In the genomic region with DNA sequence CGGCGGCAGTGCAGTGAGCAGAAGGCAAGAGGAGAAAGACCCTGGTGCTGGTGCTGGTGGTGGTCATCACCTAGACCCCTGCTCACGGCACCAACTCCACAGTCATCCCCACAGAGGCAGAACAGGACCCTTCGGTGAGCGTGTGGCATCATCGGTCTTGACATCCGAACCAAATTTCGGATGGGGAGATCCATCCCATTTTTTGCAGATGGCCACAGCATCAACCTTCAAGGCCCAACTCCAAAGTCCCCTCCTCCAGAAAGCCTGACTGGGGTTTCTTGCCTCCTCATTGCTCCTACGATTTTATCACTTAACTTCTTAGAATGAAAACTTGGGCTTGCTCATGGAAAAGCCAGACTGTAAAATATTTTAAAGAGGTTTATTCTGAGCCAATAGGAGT, we compare ENCODE assay signal across 3 cellular contexts.
TF ChIP-seq lines count a peak whose summit lies in the region.

No MANE protein-coding gene starts in this region.

TF ChIP-seq in GM23338, 12 proteins besides CTCF, POLR2A, EP300 and RAD21:
- TF ChIP-seq, protein P1, sequence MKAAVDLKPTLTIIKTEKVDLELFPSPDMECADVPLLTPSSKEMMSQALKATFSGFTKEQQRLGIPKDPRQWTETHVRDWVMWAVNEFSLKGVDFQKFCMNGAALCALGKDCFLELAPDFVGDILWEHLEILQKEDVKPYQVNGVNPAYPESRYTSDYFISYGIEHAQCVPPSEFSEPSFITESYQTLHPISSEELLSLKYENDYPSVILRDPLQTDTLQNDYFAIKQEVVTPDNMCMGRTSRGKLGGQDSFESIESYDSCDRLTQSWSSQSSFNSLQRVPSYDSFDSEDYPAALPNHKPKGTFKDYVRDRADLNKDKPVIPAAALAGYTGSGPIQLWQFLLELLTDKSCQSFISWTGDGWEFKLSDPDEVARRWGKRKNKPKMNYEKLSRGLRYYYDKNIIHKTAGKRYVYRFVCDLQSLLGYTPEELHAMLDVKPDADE (IDR thresholded peaks at IDR 0.05) = no peak
- TF ChIP-seq JUNB (IDR thresholded peaks at IDR 0.05; ENCODE audit: unreplicated experiment) = no peak
- TF ChIP-seq EZH2 (IDR thresholded peaks at IDR 0.05; ENCODE audit: low read depth, unreplicated experiment) = no peak
- TF ChIP-seq CREB1 (CRISPR knock-in tag; IDR thresholded peaks at IDR 0.05; ENCODE audit: low read depth) = no peak
- no peak for TF ChIP-seq STAT1 (IDR thresholded peaks at IDR 0.05; ENCODE audit: unreplicated experiment)
- TF ChIP-seq ZNF331 (CRISPR knock-in tag; IDR thresholded peaks at IDR 0.05; ENCODE audit: low read depth) = no peak
- TF ChIP-seq NANOG (IDR thresholded peaks at IDR 0.05; ENCODE audit: borderline replicate concordance) = no peak
- TF ChIP-seq ZNF114 (CRISPR knock-in tag; IDR thresholded peaks at IDR 0.05) = no peak

TF ChIP-seq in WTC11, 78 proteins besides CTCF, POLR2A, EP300 and RAD21:
- no peak for TF ChIP-seq E2F4 (CRISPR knock-in tag; IDR thresholded peaks at IDR 0.05; ENCODE audit: borderline replicate concordance, low read depth)
- peak; percentile 94 for TF ChIP-seq PRDM15 (CRISPR knock-in tag; IDR thresholded peaks at IDR 0.05)

TF ChIP-seq in HepG2, 621 proteins besides CTCF, POLR2A, EP300 and RAD21:
- no peak for TF ChIP-seq ZBTB8A (CRISPR knock-in tag; IDR thresholded peaks at IDR 0.05; ENCODE audit: borderline replicate concordance, low read depth)
- no peak for TF ChIP-seq NCOA5 (CRISPR knock-in tag; IDR thresholded peaks at IDR 0.05)
- TF ChIP-seq HIVEP1 (CRISPR knock-in tag; IDR thresholded peaks at IDR 0.05) = no peak
- no peak for TF ChIP-seq MEIS2 (CRISPR knock-in tag; IDR thresholded peaks at IDR 0.05)
- no peak for TF ChIP-seq ARHGAP35 (CRISPR knock-in tag; IDR thresholded peaks at IDR 0.05; ENCODE audit: borderline replicate concordance)
- no peak for TF ChIP-seq ZNF839 (CRISPR knock-in tag; IDR thresholded peaks at IDR 0.05; ENCODE audit: borderline replicate concordance)
- TF ChIP-seq AKAP8 (CRISPR knock-in tag; IDR thresholded peaks at IDR 0.05) = no peak
- no peak for TF ChIP-seq SP140L (CRISPR knock-in tag; IDR thresholded peaks at IDR 0.05; ENCODE audit: borderline replicate concordance)
- TF ChIP-seq GABPB1 (CRISPR knock-in tag; IDR thresholded peaks at IDR 0.05) = no peak
